ENCODE assay signal across 18 cellular contexts in genomic region chr6:71386215-71386614, GRCh38.
"Had no signal": no experiment of that assay in that cellular context is flagged by ENCODE, and none has a peak within 500 bp of the region (broad histone marks: within the 10 kb centered on the region; RNA-seq: fewer than 3 reads in every experiment).

No MANE protein-coding gene starts in this region.

- H3K4me2 ChIP-seq: neural progenitor cell had no signal

- H3K27ac ChIP-seq: heart left ventricle, neural progenitor cell, uterus had no signal

- FAIRE-seq: islet of Langerhans, pancreas, TTC549 had no signal

- H3K9me3 ChIP-seq: heart left ventricle, left lung, pancreas, stomach, thyroid gland, uterus had no signal

- H3K9ac ChIP-seq: neural progenitor cell had no signal

- H3K4me3 ChIP-seq: dorsolateral prefrontal cortex, heart left ventricle, left lung, neural progenitor cell, pancreas, stomach, thyroid gland, uterus had no signal

- H3K4me1 ChIP-seq: uterus had no signal

- H2AFZ ChIP-seq: neural progenitor cell had no signal

- ATAC-seq: activated naive CD4-positive, alpha-beta T cell treated with anti-CD3 and anti-CD28 coated beads, Interleukin-2, amount 50 U/mL, for 72 hours; heart left ventricle; T-helper 17 cell had no signal

- H3K27me3 ChIP-seq: dorsolateral prefrontal cortex, heart left ventricle, left lung, neural progenitor cell, pancreas, stomach, thyroid gland, uterus had no signal

- DNase-seq: activated B cell treated with CpG ODN at 0.5 μM for 24 hours; activated CD4-positive, alpha-beta T cell treated with anti-CD3 and anti-CD28 coated beads, Interleukin-2, amount 50 U/mL, for 1 hour; activated T-cell treated with anti-CD3 and anti-CD28 coated beads for 4 hours; amygdala; dorsolateral prefrontal cortex; heart left ventricle; left lung; mesendoderm; pancreas; stimulated activated CD4-positive, alpha-beta T cell treated with anti-CD3 and anti-CD28 coated beads, Interleukin-15, amount 100 ng/mL, for 24 hours; stomach; T-helper 17 cell; thyroid gland; uterus had no signal

- H3K36me3 ChIP-seq: left lung, neural progenitor cell, pancreas, uterus had no signal
